ENCODE assay signal across 8 cellular contexts in the genomic region with DNA sequence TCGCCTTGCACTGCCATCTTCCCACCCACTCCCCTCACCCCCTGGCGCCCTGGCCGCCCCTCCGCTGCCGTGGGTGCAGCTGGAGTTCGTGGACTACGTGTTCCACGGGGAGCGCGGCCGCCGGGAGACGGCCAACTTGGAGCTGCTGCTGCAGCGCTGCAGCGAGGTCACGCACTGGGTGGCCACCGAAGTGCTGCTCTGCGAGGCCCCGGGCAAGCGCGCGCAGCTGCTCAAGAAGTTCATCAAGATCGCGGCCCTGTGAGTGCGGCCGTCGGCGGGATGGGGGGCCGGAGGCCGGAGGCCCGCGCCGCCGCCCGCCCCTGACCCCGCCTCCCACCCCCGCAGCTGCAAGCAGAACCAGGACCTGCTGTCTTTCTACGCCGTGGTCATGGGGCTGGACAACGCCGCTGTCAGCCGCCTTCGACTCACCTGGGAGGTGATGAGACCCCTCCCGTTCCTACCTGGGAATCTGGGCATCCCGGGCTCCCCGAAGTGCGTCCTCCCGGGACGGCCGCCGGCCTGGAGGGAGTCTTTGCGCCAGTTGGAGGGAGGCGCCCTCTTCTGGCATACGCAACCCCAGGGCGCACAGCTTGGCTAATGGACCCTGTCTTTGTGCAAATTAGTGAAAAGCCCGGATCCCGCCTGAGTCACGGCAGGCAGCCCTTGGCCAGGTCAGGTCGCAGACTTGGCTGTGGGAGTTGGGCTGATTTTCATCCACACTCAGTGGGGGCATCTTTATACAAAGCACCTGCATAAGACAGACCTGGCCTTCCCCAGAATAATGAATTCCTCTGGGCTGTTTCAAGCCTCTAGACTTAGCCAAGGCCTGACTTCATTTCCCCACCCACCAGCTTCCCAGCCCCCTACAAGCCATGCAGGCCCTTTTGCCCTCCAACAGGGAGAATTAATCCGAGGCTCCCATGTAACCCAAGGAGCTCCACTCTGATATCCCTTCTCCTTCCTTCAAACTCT. TPM values are rescaled to one million over a fixed set of nuclear protein-coding genes. Genes with fewer than 3 reads are reported as not detected.
DNase-seq lines count a peak whose midpoint lies in the region; ATAC-seq lines count a peak whose summit lies in the region.

No MANE protein-coding gene starts in this region.

- H3K27ac ChIP-seq in GM23248 = peak overlapping the region; percentile 30; the same call in 1 of the 2 replicates

- 1 to 2% methylated on average over 50 to 57 of the region's 60 CpGs for WGBS in GM23248 (ENCODE audit: low coverage in 1 of 2, low lambda C conversion rate in 2 of 2, missing lambda C conversion rate in 2 of 2), 2 experiments

- H3K9ac ChIP-seq in GM23248 = peak overlapping the region; percentile 70

- peak overlapping the region; percentile 85 for H3K4me2 ChIP-seq in GM23248 (ENCODE audit: unreplicated experiment)

- peak overlapping the region; percentile 71 for H3K4me3 ChIP-seq in GM23248

- ATAC-seq in left lobe of liver = peak; percentile 89

- H2AFZ ChIP-seq in GM23248 = peak overlapping the region; percentile 88

- H4K20me1 ChIP-seq in GM23248 (ENCODE audit: insufficient read depth) = no peaks in the 10 kb centered on the region

- H3K36me3 ChIP-seq in GM23248 (ENCODE audit: low read depth) = no peaks in the 10 kb centered on the region

- no peaks in the 10 kb centered on the region for H3K79me2 ChIP-seq in GM23248 (ENCODE audit: insufficient read depth)

- H3K9me3 ChIP-seq in GM23248 (ENCODE audit: low read depth) = no peaks in the 10 kb centered on the region

- in situ Hi-C loops in GM23248 (cut with MboI) = no loop called here

- H3F3A ChIP-seq in GM23248 (ENCODE audit: insufficient read depth) = no peaks in the 10 kb centered on the region

- no peaks in the 10 kb centered on the region for H3K27me3 ChIP-seq in GM23248 (replicated peaks; ENCODE audit: insufficient read depth)

- no peaks in the 10 kb centered on the region for H3K9me2 ChIP-seq in GM23248 (ENCODE audit: insufficient read depth)

- H3K4me1 ChIP-seq in GM23248 (ENCODE audit: insufficient read depth) = no peaks in the 10 kb centered on the region

- DNase-seq in DMS53 (lab: John Stamatoyannopoulos, UW) = peak; percentile 79
- DNase-seq in GM23248 = peak; percentile 94
- peak; percentile 37 for DNase-seq in NCI-H1436 treated with DMSO at 0.1 percent for 48 hours (lab: John Stamatoyannopoulos, UW)
- DNase-seq in activated CD4-positive, alpha-beta T cell treated with anti-CD3 and anti-CD28 coated beads for 4 hours = peak; percentile 60 to 62
- DNase-seq in dedifferentiated amniotic fluid mesenchymal stem cell (ENCODE audit: extremely low spot score) = peak; percentile 58
- peak; percentile 78 for DNase-seq in left lobe of liver (ENCODE audit: low spot score)
- DNase-seq in stimulated activated CD4-positive, alpha-beta T cell treated with anti-CD3 and anti-CD28 coated beads, Interleukin-2, amount 100 ng/mL, for 24 hours = peak; percentile 71 to 73
- DNase-seq in SW480 (ENCODE audit: low spot score) = no peak

RNA-seq across cellular contexts. Expression of a gene that starts 14.3 kb away (rescaled TPM):
- total RNA-seq in GM23248 (2014; rRNA removed; shearing (Covaris generic)) = 0.51 and 0.76 TPM in 2 replicates
- polyA plus RNA-seq in GM23248 (2016; fragmentation: Nextera tagmentation; extraction: Ambion mirVana) = 0.77 and 0.96 TPM in 2 replicates
- 19.3 TPM for total RNA-seq in left lobe of liver

RNA-seq across cellular contexts. Expression of a gene that starts 27.6 kb away (rescaled TPM):
- 5.9 and 6.2 TPM in 2 replicates for total RNA-seq in GM23248 (2014; rRNA removed; shearing (Covaris generic))
- polyA plus RNA-seq in GM23248 (2016; fragmentation: Nextera tagmentation; extraction: Ambion mirVana) = 20.5 and 21.5 TPM in 2 replicates
- total RNA-seq in left lobe of liver = 10.3 TPM

RNA-seq across cellular contexts. Expression of a gene that starts 51.2 kb away (rescaled TPM):
- total RNA-seq in GM23248 (2014; rRNA removed; shearing (Covaris generic)) = 28.7 and 49.3 TPM in 2 replicates
- 37.1 and 39.1 TPM in 2 replicates for polyA plus RNA-seq in GM23248 (2016; fragmentation: Nextera tagmentation; extraction: Ambion mirVana)
- total RNA-seq in left lobe of liver = 25.1 TPM

Comparison
In these comparisons a context has a peak if more than half of its experiments do, and no peak if none do; other contexts are left out.
1. RNA of a gene that starts 14.3 kb away (total RNA-seq): 19.3 TPM in left lobe of liver (single experiment); 0.51 to 0.76 TPM in GM23248; every median in the first group is over 10 times any median in the second.